Comparison of ENCODE assay signal across 21 cellular contexts in the genomic region with DNA sequence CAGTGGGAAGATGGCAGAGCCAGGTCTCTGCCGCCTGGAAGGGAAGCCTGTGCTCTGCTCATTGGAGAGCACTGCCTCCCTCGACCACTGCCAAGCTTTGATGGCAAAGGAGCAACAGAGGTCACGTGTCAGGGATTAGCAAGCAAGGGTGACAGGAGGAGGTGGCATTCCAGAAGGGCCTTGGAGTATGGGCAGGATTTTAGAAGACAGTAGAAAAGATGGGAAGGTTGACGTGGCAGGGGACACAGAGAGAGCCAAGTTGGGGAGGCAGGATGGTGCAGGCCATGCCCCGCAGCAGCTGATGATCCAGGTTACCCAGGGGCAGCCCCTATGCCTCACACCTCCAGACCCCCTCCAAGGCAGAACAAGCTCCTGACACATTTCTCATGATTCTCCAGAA. TPM values are rescaled to one million over a fixed set of nuclear protein-coding genes. Genes with fewer than 3 reads are reported as not detected.
DNase-seq lines count a peak whose midpoint lies in the region; ATAC-seq and TF ChIP-seq lines count a peak whose summit lies in the region.
"Had no signal": no experiment of that assay in that cellular context is flagged by ENCODE, and none has a peak within 500 bp of the region (broad histone marks: within the 10 kb centered on the region; RNA-seq: fewer than 3 reads in every experiment).

No MANE protein-coding gene starts in this region.

- H4K8ac ChIP-seq in mesenchymal stem cell (ENCODE audit: low read length) = no peak overlapping the region

- H3K27me3 Mint-ChIP-seq in MCF 10A (ENCODE audit: insufficient read depth, unreplicated experiment) = no peaks in the 10 kb centered on the region
- no peaks in the 10 kb centered on the region for H3K27me3 Mint-ChIP-seq in central memory CD8-positive, alpha-beta T cell
- H3K27me3 Mint-ChIP-seq: activated CD8-positive, alpha-beta T cell treated with anti-CD3 and anti-CD28 coated beads for 36 hours had no signal

- no peak overlapping the region for H2BK5ac ChIP-seq in mesenchymal stem cell (ENCODE audit: low read depth, low read length, poor library complexity, severe bottlenecking)

- no peak for TF ChIP-seq EP300 in upper lobe of left lung (IDR thresholded peaks at IDR 0.05)

- H3K27ac Mint-ChIP-seq in MCF 10A (ENCODE audit: low read depth, unreplicated experiment) = peak overlapping the region; percentile 70
- H3K27ac Mint-ChIP-seq in central memory CD8-positive, alpha-beta T cell (ENCODE audit: low read depth) = peak overlapping the region; percentile 23
- H3K27ac Mint-ChIP-seq: activated CD8-positive, alpha-beta T cell treated with anti-CD3 and anti-CD28 coated beads for 36 hours; CD8-positive, alpha-beta T cell; GM23338 had no signal

- H3K4me1 Mint-ChIP-seq in MCF 10A (ENCODE audit: insufficient read depth, unreplicated experiment) = peaks cover 64% of the 10 kb centered on the region
- H3K4me1 Mint-ChIP-seq in central memory CD8-positive, alpha-beta T cell = peaks cover 38% of the 10 kb centered on the region

- no peak overlapping the region for H4K91ac ChIP-seq in mesenchymal stem cell (ENCODE audit: low read length)

- TF ChIP-seq CTCF in MCF 10A (IDR thresholded peaks at IDR 0.05; ENCODE audit: unreplicated experiment) = no peak
- TF ChIP-seq CTCF in breast epithelium (IDR thresholded peaks at IDR 0.05) = no peak
- TF ChIP-seq CTCF in upper lobe of left lung (IDR thresholded peaks at IDR 0.05) = no peak

- ATAC-seq in central memory CD8-positive, alpha-beta T cell (replicated peaks; ENCODE audit: extremely low read depth, poor library complexity, severe bottlenecking) = no peak
- no peak for ATAC-seq in upper lobe of left lung (ENCODE audit: low FRiP score in 2 of 2)
- ATAC-seq: activated CD8-positive, alpha-beta T cell treated with anti-CD3 and anti-CD28 coated beads for 36 hours; CD8-positive, alpha-beta T cell; GM12878; GM23338; right cardiac atrium had no signal

- H3K36me3 ChIP-seq in breast epithelium = no peaks in the 10 kb centered on the region
- H3K36me3 ChIP-seq in mesenchymal stem cell (ENCODE audit: control insufficient read depth in 1 of 2, insufficient read depth in 2 of 2, low read depth in 1 of 2, low read length in 2 of 2) = no peaks in the 10 kb centered on the region
- H3K36me3 ChIP-seq in upper lobe of left lung = no peaks in the 10 kb centered on the region
- H3K36me3 ChIP-seq: heart left ventricle, SJSA1, tibial artery had no signal

- H2AK5ac ChIP-seq in mesenchymal stem cell (ENCODE audit: low read length, severe bottlenecking) = peak overlapping the region; percentile 62

- H3K23ac ChIP-seq in mesenchymal stem cell (ENCODE audit: low read length in 2 of 2) = no peak overlapping the region

- whole genome bisulfite sequencing in mesenchymal stem cell = 95% methylated on average over 5 of the region's 5 CpGs
- 86 to 89% methylated on average over 5 of the region's 5 CpGs for WGBS in upper lobe of left lung, 2 donors

- H3K36me3 Mint-ChIP-seq in MCF 10A (ENCODE audit: insufficient read depth, unreplicated experiment) = peaks cover 11% of the 10 kb centered on the region
- H3K36me3 Mint-ChIP-seq in central memory CD8-positive, alpha-beta T cell (ENCODE audit: insufficient read depth) = peaks cover 7% of the 10 kb centered on the region
- H3K36me3 Mint-ChIP-seq: CD8-positive, alpha-beta T cell had no signal

- no peak for DNase-seq in MCF 10A (ENCODE audit: unreplicated experiment)
- no peak for DNase-seq in breast epithelium (ENCODE audit: low spot score in 2 of 2)
- DNase-seq in central memory CD8-positive, alpha-beta T cell (ENCODE audit: low spot score in 2 of 2) = no peak
- no peak for DNase-seq in mesenchymal stem cell
- DNase-seq in upper lobe of left lung = no peak
- DNase-seq in islet precursor cell = no peak
- DNase-seq in NCI-H510A (lab: John Stamatoyannopoulos, UW) = no peak
- no peak for DNase-seq in NCI-H774 (lab: John Stamatoyannopoulos, UW)
- DNase-seq: activated naive CD4-positive, alpha-beta T cell treated with anti-CD3 and anti-CD28 coated beads, Interleukin-2, amount 50 U/mL, for 16 hours; IMR-90; NCI-H1417 treated with DMSO at 0.1 percent for 48 hours; NCI-H526 had no signal

- peak overlapping the region; percentile 19 for H3K4me3 Mint-ChIP-seq in MCF 10A (ENCODE audit: unreplicated experiment)
- no peak overlapping the region for H3K4me3 Mint-ChIP-seq in central memory CD8-positive, alpha-beta T cell
- H3K4me3 Mint-ChIP-seq: activated CD8-positive, alpha-beta T cell treated with anti-CD3 and anti-CD28 coated beads for 36 hours; CD8-positive, alpha-beta T cell; GM23338; T-helper 1 cell treated with Interleukin-12 subunit alpha and Interleukin-12 subunit beta and Interleukin-4 antibody, amounts not matched to agents 30 μg/mL and 1 μg/mL, for 36 hours had no signal

- H2BK15ac ChIP-seq in mesenchymal stem cell (ENCODE audit: low read depth, poor library complexity, severe bottlenecking) = no peak overlapping the region

- H3K9ac ChIP-seq in mesenchymal stem cell (ENCODE audit: low read length) = no peak overlapping the region

- no TSS peak for BruUV-seq in MCF 10A (replicated peaks; lab: Mats Ljungman, UMichigan)

- no peak overlapping the region for H3K4ac ChIP-seq in mesenchymal stem cell (ENCODE audit: low read depth in 1 of 2, low read length in 2 of 2)

- TF ChIP-seq POLR2A in breast epithelium (IDR thresholded peaks at IDR 0.05) = no peak
- no peak for TF ChIP-seq POLR2A in upper lobe of left lung (IDR thresholded peaks at IDR 0.05)

- H3K4me3 ChIP-seq in breast epithelium = no peak overlapping the region
- H3K4me3 ChIP-seq in mesenchymal stem cell (ENCODE audit: insufficient read depth in 1 of 2, low read depth in 1 of 2, low read length in 2 of 2) = no peak overlapping the region
- H3K4me3 ChIP-seq in upper lobe of left lung = no peak overlapping the region
- H3K4me3 ChIP-seq: GM12878, GM23338, heart left ventricle, SJSA1, tibial artery had no signal

- H3K9me3 ChIP-seq in breast epithelium (no peaks in the 10 kb centered on the region), mesenchymal stem cell (ENCODE audit: control insufficient read depth, low read length) (no peaks in the 10 kb centered on the region), upper lobe of left lung (no peaks in the 10 kb centered on the region)
- H3K9me3 ChIP-seq: heart left ventricle, SJSA1, tibial artery had no signal

- H2BK120ac ChIP-seq in mesenchymal stem cell (ENCODE audit: low read depth, low read length) = no peak overlapping the region

- H2AFZ ChIP-seq in mesenchymal stem cell (ENCODE audit: low read depth, low read length) = no peak overlapping the region
- H2AFZ ChIP-seq: GM23338 had no signal

- peak overlapping the region in 1 of 2 experiments; percentile 1 for H2BK12ac ChIP-seq in mesenchymal stem cell (ENCODE audit: low read length in 2 of 2)

- H3K4me2 ChIP-seq in mesenchymal stem cell (ENCODE audit: low read length, poor library complexity, severe bottlenecking) = no peak overlapping the region
- H3K4me2 ChIP-seq: GM23338 had no signal

- peaks cover 5 to 8% of the 10 kb centered on the region in 2 donors for H3K4me1 ChIP-seq in breast epithelium
- peaks cover 33% of the 10 kb centered on the region for H3K4me1 ChIP-seq in mesenchymal stem cell (ENCODE audit: control insufficient read depth, insufficient read depth, low read depth, low read length)
- H3K4me1 ChIP-seq in upper lobe of left lung = peaks cover 23 to 49% (median 33%) of the 10 kb centered on the region in 4 donors

- H3K27me3 ChIP-seq in breast epithelium (no peaks in the 10 kb centered on the region), mesenchymal stem cell (ENCODE audit: control insufficient read depth in 1 of 2, insufficient read depth in 1 of 2, low read length in 2 of 2) (peaks cover 0 to 14% of the 10 kb centered on the region in 2 experiments), upper lobe of left lung (no peaks in the 10 kb centered on the region)
- H3K27me3 ChIP-seq: heart left ventricle, SJSA1, tibial artery had no signal

- intact Hi-C loops in MCF 10A (cut with micrococcal nuclease) = loop anchor here (1.0 kb wide), 1 partner anchor 9 kb away; no protein-coding TSS in a partner anchor
- intact Hi-C loops in breast epithelium (cut with DNase I; ENCODE audit: low total_unique reads) = loop anchor here (5.0 kb wide), 1 partner anchor 382 kb away; no protein-coding TSS in a partner anchor

- H3K18ac ChIP-seq in mesenchymal stem cell (ENCODE audit: low read depth in 1 of 2, low read length in 2 of 2) = no peak overlapping the region

- H3K27ac ChIP-seq in breast epithelium = no peak overlapping the region
- no peak overlapping the region for H3K27ac ChIP-seq in mesenchymal stem cell (ENCODE audit: low read length, poor library complexity, severe bottlenecking)
- H3K27ac ChIP-seq in upper lobe of left lung = peak overlapping the region in 3 of 4 donors; percentile 39 to 67 (median 60)
- H3K27ac ChIP-seq: SJSA1 had no signal

- CTCF ChIA-PET in MCF 10A (lab: Yijun Ruan, JAX) = interaction anchor here (0.6 to 4.2 kb wide), 13 partner anchors 11 to 937 kb away, joined by 3 to 29 read pairs (median 4); no protein-coding TSS in a partner anchor

- H3K9me3 Mint-ChIP-seq in MCF 10A (ENCODE audit: unreplicated experiment) = no peaks in the 10 kb centered on the region
- H3K9me3 Mint-ChIP-seq in central memory CD8-positive, alpha-beta T cell = no peaks in the 10 kb centered on the region
- H3K9me3 Mint-ChIP-seq: activated CD8-positive, alpha-beta T cell treated with anti-CD3 and anti-CD28 coated beads for 36 hours; CD8-positive, alpha-beta T cell; GM23338; T-helper 1 cell treated with Interleukin-12 subunit alpha and Interleukin-12 subunit beta and Interleukin-4 antibody, amounts not matched to agents 30 μg/mL and 1 μg/mL, for 36 hours had no signal

- H3K79me1 ChIP-seq in mesenchymal stem cell (replicated peaks; ENCODE audit: low read length, poor library complexity, severe bottlenecking) = no peaks in the 10 kb centered on the region

- H3K14ac ChIP-seq in mesenchymal stem cell (ENCODE audit: low read length in 2 of 2) = peak overlapping the region in 1 of 2 experiments; percentile 2

- POLR2A ChIA-PET in MCF 10A (lab: Yijun Ruan, JAX) = interaction anchor here (0.7 to 20.7 kb wide), 15 partner anchors 10 to 550 kb away, joined by 3 to 611 read pairs (median 4); a partner anchor contains a TSS

RNA-seq across cellular contexts. Expression of a gene that starts 21.9 kb away (rescaled TPM):
- total RNA-seq in MCF 10A (2022) = 98.5 and 106 TPM in 2 replicates
- total RNA-seq in breast epithelium = 10 to 100 TPM; 20.3 to 36.1 (median 29.6) TPM
- polyA plus RNA-seq in mesenchymal stem cell (2013, experiment 1 of 2) = 30.8 TPM
- polyA plus RNA-seq in mesenchymal stem cell (2013, experiment 2 of 2) = 30.9 TPM
- total RNA-seq in upper lobe of left lung = 10 to 100 TPM; 32.8 to 50.3 (median 40.1) TPM

Comparison
In these comparisons a context has a peak if more than half of its experiments do, and no peak if none do; other contexts are left out.
1. H3K27ac ChIP-seq: peak in upper lobe of left lung (3 of 4); none in breast epithelium (0 of 2) and mesenchymal stem cell (single experiment).